Comparison of ENCODE assay signal across 8 cellular contexts in the genomic region with DNA sequence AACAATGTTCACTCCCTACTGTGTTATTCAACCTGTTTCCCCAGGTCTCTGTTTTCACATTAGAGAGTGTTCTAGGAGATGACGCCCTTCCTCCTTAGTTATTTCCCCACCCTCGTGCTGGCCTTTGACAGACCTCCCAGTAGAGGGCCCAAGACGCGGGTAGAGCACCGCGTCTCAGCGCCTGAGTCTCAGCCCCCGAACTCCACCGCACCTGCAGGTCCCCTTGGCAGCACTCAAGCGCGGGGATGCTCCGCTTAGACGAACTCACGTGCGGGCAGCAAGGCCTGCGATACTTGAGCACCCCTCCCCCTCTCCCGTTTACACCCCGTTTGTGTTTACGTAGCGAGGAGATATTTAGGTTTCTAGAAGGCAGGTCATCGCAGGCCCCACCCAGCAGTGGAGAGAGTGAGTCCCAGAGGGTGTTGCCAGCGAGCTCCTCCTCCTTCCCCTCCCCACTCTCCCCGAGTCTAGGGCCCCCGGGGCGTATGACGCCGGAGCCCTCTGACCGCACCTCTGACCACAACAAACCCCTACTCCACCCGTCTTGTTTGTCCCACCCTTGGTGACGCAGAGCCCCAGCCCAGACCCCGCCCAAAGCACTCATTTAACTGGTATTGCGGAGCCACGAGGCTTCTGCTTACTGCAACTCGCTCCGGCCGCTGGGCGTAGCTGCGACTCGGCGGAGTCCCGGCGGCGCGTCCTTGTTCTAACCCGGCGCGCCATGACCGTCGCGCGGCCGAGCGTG. TPM values are rescaled to one million over a fixed set of nuclear protein-coding genes. Genes with fewer than 3 reads are reported as not detected.
DNase-seq lines count a peak whose midpoint lies in the region; ATAC-seq lines count a peak whose summit lies in the region.

A gene with protein sequence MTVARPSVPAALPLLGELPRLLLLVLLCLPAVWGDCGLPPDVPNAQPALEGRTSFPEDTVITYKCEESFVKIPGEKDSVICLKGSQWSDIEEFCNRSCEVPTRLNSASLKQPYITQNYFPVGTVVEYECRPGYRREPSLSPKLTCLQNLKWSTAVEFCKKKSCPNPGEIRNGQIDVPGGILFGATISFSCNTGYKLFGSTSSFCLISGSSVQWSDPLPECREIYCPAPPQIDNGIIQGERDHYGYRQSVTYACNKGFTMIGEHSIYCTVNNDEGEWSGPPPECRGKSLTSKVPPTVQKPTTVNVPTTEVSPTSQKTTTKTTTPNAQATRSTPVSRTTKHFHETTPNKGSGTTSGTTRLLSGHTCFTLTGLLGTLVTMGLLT (plus strand): TSS at position 634 of the 745 bp plus-strand sequence. CDS start 88 bp downstream, at position 722.

- H3K27ac ChIP-seq in CD8-positive, alpha-beta memory T cell (ENCODE audit: low read depth, low read length) = peak within 1 kb of the TSS; percentile 97

- CTCF ChIA-PET in CD8-positive, alpha-beta memory T cell (lab: Charles Lee) = interaction anchor here (0.7 to 4.3 kb wide), 11 partner anchors 9 to 476 kb away, joined by 3 to 17 read pairs (median 3); a partner anchor contains a TSS

- H3K9me3 Mint-ChIP-seq in CD8-positive, alpha-beta memory T cell = peaks cover 0 to 3% (median 0%) of the 10 kb centered on the region in 5 donors
- H3K9me3 Mint-ChIP-seq in effector memory CD8-positive, alpha-beta T cell = no peaks in the 10 kb centered on the region
- no peaks in the 10 kb centered on the region for H3K9me3 Mint-ChIP-seq in memory B cell

- no peaks in the 10 kb centered on the region for H3K9me3 ChIP-seq in CD8-positive, alpha-beta memory T cell (ENCODE audit: low read length)

- peak within 1 kb of the TSS; percentile 100 for H3K4me3 ChIP-seq in CD8-positive, alpha-beta memory T cell (ENCODE audit: low read length)

- H3K27me3 ChIP-seq in CD8-positive, alpha-beta memory T cell (ENCODE audit: insufficient read depth, low read length, poor library complexity, severe bottlenecking) = no peaks in the 10 kb centered on the region

- peak within 1 kb of the TSS; percentile 85 to 98 (median 93) for H3K4me3 Mint-ChIP-seq in CD8-positive, alpha-beta memory T cell
- H3K4me3 Mint-ChIP-seq in effector memory CD8-positive, alpha-beta T cell = peak within 1 kb of the TSS; percentile 84 to 89
- H3K4me3 Mint-ChIP-seq in memory B cell = peak within 1 kb of the TSS; percentile 85

- peaks cover 0 to 5% of the 10 kb centered on the region in 2 donors for H3K27me3 Mint-ChIP-seq in CD8-positive, alpha-beta memory T cell
- H3K27me3 Mint-ChIP-seq in effector memory CD8-positive, alpha-beta T cell = no peaks in the 10 kb centered on the region
- no peaks in the 10 kb centered on the region for H3K27me3 Mint-ChIP-seq in memory B cell

- DNase-seq in CD8-positive, alpha-beta memory T cell = peak; percentile 98 to 100 (median 100)
- DNase-seq in HK-2 (ENCODE audit: unreplicated experiment) (peak; percentile 96), NOMO-1 treated with DMSO at 0.1 percent for 48 hours (lab: John Stamatoyannopoulos, UW; ENCODE audit: unreplicated experiment) (peak; percentile 100), memory B cell (ENCODE audit: low spot score in 2 of 2) (peak; percentile 93 to 98)
- peak; percentile 90 to 97 (median 92) for DNase-seq in activated CD8-positive, alpha-beta memory T cell treated with anti-CD3 and anti-CD28 coated beads for 48 hours (ENCODE audit: low read depth in 2 of 3, low spot score in 2 of 3)
- peak; percentile 95 to 99 (median 98) for DNase-seq in effector memory CD8-positive, alpha-beta T cell
- peak; percentile 98 for DNase-seq in stimulated activated CD8-positive, alpha-beta memory T cell treated with anti-CD3 and anti-CD28 coated beads, Interleukin-12 subunit alpha, Interleukin-12 subunit beta, amount 100 ng/mL, for 24 hours (ENCODE audit: extremely low read depth)

- POLR2A ChIA-PET in CD8-positive, alpha-beta memory T cell (lab: Charles Lee) = interaction anchor here (0.6 to 2.5 kb wide), 18 partner anchors 9 to 1996 kb away, joined by 3 to 30 read pairs (median 4); a partner anchor contains a TSS

- peaks cover 40% of the 10 kb centered on the region for H3K4me1 ChIP-seq in CD8-positive, alpha-beta memory T cell (ENCODE audit: insufficient read depth, low read length)

- H3K4me1 Mint-ChIP-seq in CD8-positive, alpha-beta memory T cell = peaks cover 31 to 52% (median 47%) of the 10 kb centered on the region in 3 donors
- peaks cover 11 to 16% of the 10 kb centered on the region in 2 donors for H3K4me1 Mint-ChIP-seq in effector memory CD8-positive, alpha-beta T cell (ENCODE audit: low read depth in 2 of 2)
- peaks cover 28% of the 10 kb centered on the region for H3K4me1 Mint-ChIP-seq in memory B cell

- peak; percentile 91 for ATAC-seq in GM19452 (IDR thresholded peaks at IDR 0.05; ENCODE audit: unreplicated experiment)
- peak; percentile 87 for ATAC-seq in effector memory CD8-positive, alpha-beta T cell (replicated peaks)
- ATAC-seq in memory B cell (ENCODE audit: low read depth) = peak; percentile 78

- peak within 1 kb of the TSS; percentile 91 to 100 (median 99) for H3K27ac Mint-ChIP-seq in CD8-positive, alpha-beta memory T cell
- peak within 1 kb of the TSS; percentile 97 to 99 for H3K27ac Mint-ChIP-seq in effector memory CD8-positive, alpha-beta T cell
- H3K27ac Mint-ChIP-seq in memory B cell = peak within 1 kb of the TSS; percentile 97

- H3K36me3 Mint-ChIP-seq in CD8-positive, alpha-beta memory T cell = peaks cover 2 to 38% (median 8%) of the 10 kb centered on the region in 3 donors
- H3K36me3 Mint-ChIP-seq in effector memory CD8-positive, alpha-beta T cell (ENCODE audit: insufficient read depth) = peaks cover 50% of the 10 kb centered on the region
- peaks cover 9% of the 10 kb centered on the region for H3K36me3 Mint-ChIP-seq in memory B cell

- H3K36me3 ChIP-seq in CD8-positive, alpha-beta memory T cell (ENCODE audit: insufficient read depth, low read length) = peaks cover 15% of the 10 kb centered on the region

RNA-seq across cellular contexts. Expression of the gene that starts here (rescaled TPM):
- 10 to 100 TPM; 85.2 to 94.6 TPM for total RNA-seq in CD8-positive, alpha-beta memory T cell
- 61.1 TPM for polyA plus RNA-seq in CD8-positive, alpha-beta memory T cell

Comparison
In these comparisons a context has a peak if more than half of its experiments do, and no peak if none do; other contexts are left out.
1. Peak in every context shown above with its lines: DNase-seq, ATAC-seq, H3K4me3 ChIP-seq and H3K27ac ChIP-seq.